ENCODE assay signal across 1 cellular context in genomic region chr12:9751204-9752144, GRCh38.
TF ChIP-seq lines count a peak whose summit lies in the region.

No MANE protein-coding gene starts in this region.

TF ChIP-seq in GM12878, 131 proteins besides CTCF, POLR2A, EP300 and RAD21 (continued from another document):
- TF ChIP-seq TBL1XR1 (IDR thresholded peaks at IDR 0.05; ENCODE audit: low read depth, low read length) (no peak), TCF7 (IDR thresholded peaks at IDR 0.05; ENCODE audit: borderline replicate concordance) (no peak), SRF (IDR thresholded peaks at IDR 0.05; ENCODE audit: low read depth in 2 of 2, low read length in 2 of 2) (no peak), E4F1 (IDR thresholded peaks at IDR 0.05; ENCODE audit: borderline replicate concordance, partially characterized antibody) (no peak), ZNF217 (IDR thresholded peaks at IDR 0.05) (no peak), MEF2A (IDR thresholded peaks at IDR 0.05; ENCODE audit: insufficient read depth, low read depth, low read length) (no peak), CHD2 (IDR thresholded peaks at IDR 0.05; ENCODE audit: borderline replicate concordance, low read depth, low read length) (no peak; the same call in 1 of the 2 replicates), TARDBP (IDR thresholded peaks at IDR 0.05; ENCODE audit: borderline replicate concordance) (no peak), SIN3A (IDR thresholded peaks at IDR 0.05; ENCODE audit: low read depth, low read length) (no peak), CREM (IDR thresholded peaks at IDR 0.05; ENCODE audit: low read depth) (no peak), DPF2 (IDR thresholded peaks at IDR 0.05) (no peak), BHLHE40 (IDR thresholded peaks at IDR 0.05; ENCODE audit: borderline replicate concordance in 1 of 2, low read depth in 2 of 2, low read length in 1 of 2) (no peak), NR2C2 (IDR thresholded peaks at IDR 0.05; ENCODE audit: borderline replicate concordance, control insufficient read depth, insufficient read length, low read depth) (no peak), SUZ12 (IDR thresholded peaks at IDR 0.05; ENCODE audit: unreplicated experiment) (no peak), SMAD5 (IDR thresholded peaks at IDR 0.05; ENCODE audit: low read depth) (no peak), FOS (IDR thresholded peaks at IDR 0.05; ENCODE audit: borderline replicate concordance, extremely low read depth, insufficient read length) (no peak), RELA (IDR thresholded peaks at IDR 0.05; ENCODE audit: borderline replicate concordance, partially characterized antibody) (no peak), LARP7 (IDR thresholded peaks at IDR 0.05) (no peak), PKNOX1 (IDR thresholded peaks at IDR 0.05) (no peak), RCOR1 (conservative IDR thresholded peaks at IDR 0.05; ENCODE audit: low read depth, low read length) (no peak), ATF3 (IDR thresholded peaks at IDR 0.05; ENCODE audit: borderline replicate concordance, extremely low read depth, low read depth, low read length) (no peak), EED (IDR thresholded peaks at IDR 0.05; ENCODE audit: low read depth) (no peak), BRCA1 (IDR thresholded peaks at IDR 0.05; ENCODE audit: low read depth, low read length) (no peak)
